ENCODE assay signal across 8 cellular contexts in genomic region chr19:47848871-47849473, GRCh38. TPM values are rescaled to one million over a fixed set of nuclear protein-coding genes. Genes with fewer than 3 reads are reported as not detected.
DNase-seq lines count a peak whose midpoint lies in the region; ATAC-seq and TF ChIP-seq lines count a peak whose summit lies in the region.

No MANE protein-coding gene starts in this region.

- TF ChIP-seq CTCF in dorsolateral prefrontal cortex (IDR thresholded peaks at IDR 0.05 in 54 of 56, conservative IDR thresholded peaks at IDR 0.05 in 2 of 56; ENCODE audit: low read depth in 1 of 56, partially characterized antibody in 56 of 56), result peak in 38 of 56 donors; percentile 11 to 52 (median 29)

- H2AFZ ChIP-seq in GM23248, result 0 out of 2 replicates have a peak overlapping the region, but pooled peaks have one; percentile 33

- H3K9me2 ChIP-seq in GM23248 (ENCODE audit: insufficient read depth), result no peaks in the 10 kb centered on the region

- H3K4me2 ChIP-seq in GM23248 (ENCODE audit: unreplicated experiment), result no peak overlapping the region

- intact Hi-C loops in dorsolateral prefrontal cortex (cut with DNase I), result no loop called here

- H3F3A ChIP-seq in GM23248 (ENCODE audit: insufficient read depth), result no peaks in the 10 kb centered on the region

- H3K27ac ChIP-seq in GM23248, result no peak overlapping the region
- no peak overlapping the region for H3K27ac ChIP-seq in dorsolateral prefrontal cortex

- no peaks in the 10 kb centered on the region for H3K4me1 ChIP-seq in GM23248 (ENCODE audit: insufficient read depth)

- H3K36me3 ChIP-seq in GM23248 (ENCODE audit: low read depth), result no peaks in the 10 kb centered on the region

- 1 to 2% methylated on average over 22 of the region's 22 CpGs for WGBS in GM23248 (ENCODE audit: low coverage in 1 of 2, low lambda C conversion rate in 2 of 2, missing lambda C conversion rate in 2 of 2), 2 experiments

- H3K9me3 ChIP-seq in GM23248 (ENCODE audit: low read depth), result no peaks in the 10 kb centered on the region

- H3K4me3 ChIP-seq in GM23248, result no peak overlapping the region
- H3K4me3 ChIP-seq in dorsolateral prefrontal cortex, result no peak overlapping the region

- no peak for ATAC-seq in GM21619 (IDR thresholded peaks at IDR 0.05; ENCODE audit: unreplicated experiment)

- no peaks in the 10 kb centered on the region for H4K20me1 ChIP-seq in GM23248 (ENCODE audit: insufficient read depth)

- no peaks in the 10 kb centered on the region for H3K79me2 ChIP-seq in GM23248 (ENCODE audit: insufficient read depth)

- H3K9ac ChIP-seq in GM23248, result no peak overlapping the region

- in situ Hi-C loops in GM23248 (cut with MboI), result no loop called here
- in situ Hi-C loops in SK-MEL-5 (cut with HindIII; ENCODE audit: low pct_unique_long_range_greater_than_20kb, low sequenced_read_pairs), result no loop called here

- H3K27me3 ChIP-seq in GM23248 (replicated peaks; ENCODE audit: insufficient read depth) (peaks cover 48% of the 10 kb centered on the region), dorsolateral prefrontal cortex (peaks cover 0 to 72% (median 36%) of the 10 kb centered on the region in 45 donors)

- peak; percentile 39 for DNase-seq in GM23248
- peak; percentile 69 for DNase-seq in SK-MEL-5 (ENCODE audit: low read depth, low spot score)
- DNase-seq in dorsolateral prefrontal cortex, result no peak
- DNase-seq in stimulated activated CD4-positive, alpha-beta T cell treated with anti-CD3 and anti-CD28 coated beads, Interleukin-12 subunit alpha, Interleukin-12 subunit beta, amount 100 ng/mL, for 48 hours (ENCODE audit: low read depth in 2 of 3, low spot score in 1 of 3), result peak; percentile 27 to 47 (median 28)
- no peak for DNase-seq in amygdala (lab: John Stamatoyannopoulos, UW)
- no peak for DNase-seq in NCI-H2171 treated with DMSO at 0.1 percent for 48 hours (lab: John Stamatoyannopoulos, UW)
- DNase-seq in NCI-H526 (lab: John Stamatoyannopoulos, UW), result no peak

RNA-seq across cellular contexts. Expression of gene TPRX2, which starts 10.1 kb away (rescaled TPM):
- total RNA-seq in GM23248 (2014; rRNA removed; shearing (Covaris generic)), result not detected in 2 replicates
- not detected in 2 replicates for polyA plus RNA-seq in GM23248 (2016; fragmentation: Nextera tagmentation; extraction: Ambion mirVana)
- total RNA-seq in SK-MEL-5 (2014; rRNA removed; shearing (Covaris generic)), result not detected in 2 replicates
- polyA plus RNA-seq in SK-MEL-5 (2015; cell fraction: cytosol; rRNA removed), result not detected in 2 replicates
- polyA plus RNA-seq in SK-MEL-5 (2015; cell fraction: nucleus; rRNA removed), result not detected in 2 replicates
- not detected for total RNA-seq in dorsolateral prefrontal cortex

RNA-seq across cellular contexts. Expression of gene CRX, which starts 27.2 kb away (rescaled TPM):
- total RNA-seq in GM23248 (2014; rRNA removed; shearing (Covaris generic)), result not detected in 2 replicates
- not detected in 2 replicates for polyA plus RNA-seq in GM23248 (2016; fragmentation: Nextera tagmentation; extraction: Ambion mirVana)
- not detected in 2 replicates for total RNA-seq in SK-MEL-5 (2014; rRNA removed; shearing (Covaris generic))
- polyA plus RNA-seq in SK-MEL-5 (2015; cell fraction: cytosol; rRNA removed), result not detected in 2 replicates
- polyA plus RNA-seq in SK-MEL-5 (2015; cell fraction: nucleus; rRNA removed), result not detected in 2 replicates
- total RNA-seq in dorsolateral prefrontal cortex, result under 1 TPM in 9 of 120 experiments, not detected in 111; 0.10 to 0.18 (median 0.11) TPM

RNA-seq across cellular contexts. Expression of gene SULT2A1, which starts 37.1 kb away (rescaled TPM):
- not detected in 2 replicates for total RNA-seq in GM23248 (2014; rRNA removed; shearing (Covaris generic))
- not detected in 2 replicates for polyA plus RNA-seq in GM23248 (2016; fragmentation: Nextera tagmentation; extraction: Ambion mirVana)
- total RNA-seq in SK-MEL-5 (2014; rRNA removed; shearing (Covaris generic)), result 0.16 and 0.21 TPM in 2 replicates
- polyA plus RNA-seq in SK-MEL-5 (2015; cell fraction: cytosol; rRNA removed), result 0.05 TPM in 1 of 2 replicates, not detected in the other
- not detected in 2 replicates for polyA plus RNA-seq in SK-MEL-5 (2015; cell fraction: nucleus; rRNA removed)
- under 1 TPM in 1 of 120 experiments, not detected in 119; 0.23 TPM for total RNA-seq in dorsolateral prefrontal cortex

RNA-seq across cellular contexts. Expression of gene TPRX1, which starts 44.6 kb away (rescaled TPM):
- total RNA-seq in GM23248 (2014; rRNA removed; shearing (Covaris generic)), result not detected in 2 replicates
- polyA plus RNA-seq in GM23248 (2016; fragmentation: Nextera tagmentation; extraction: Ambion mirVana), result not detected in 2 replicates
- not detected in 2 replicates for total RNA-seq in SK-MEL-5 (2014; rRNA removed; shearing (Covaris generic))
- polyA plus RNA-seq in SK-MEL-5 (2015; cell fraction: cytosol; rRNA removed), result not detected in 2 replicates
- not detected in 2 replicates for polyA plus RNA-seq in SK-MEL-5 (2015; cell fraction: nucleus; rRNA removed)
- not detected for total RNA-seq in dorsolateral prefrontal cortex

Comparison
In these comparisons a context has a peak if more than half of its experiments do, and no peak if none do; other contexts are left out.
1. DNase-seq: peak in GM23248 (single experiment), SK-MEL-5 (single experiment) and stimulated activated CD4-positive, alpha-beta T cell treated with anti-CD3 and anti-CD28 coated beads, Interleukin-12 subunit alpha, Interleukin-12 subunit beta, amount 100 ng/mL, for 48 hours (3 of 3); none in dorsolateral prefrontal cortex (0 of 10), amygdala (0 of 56), NCI-H2171 treated with DMSO at 0.1 percent for 48 hours (single experiment) and NCI-H526 (0 of 2).